In the genomic region with DNA sequence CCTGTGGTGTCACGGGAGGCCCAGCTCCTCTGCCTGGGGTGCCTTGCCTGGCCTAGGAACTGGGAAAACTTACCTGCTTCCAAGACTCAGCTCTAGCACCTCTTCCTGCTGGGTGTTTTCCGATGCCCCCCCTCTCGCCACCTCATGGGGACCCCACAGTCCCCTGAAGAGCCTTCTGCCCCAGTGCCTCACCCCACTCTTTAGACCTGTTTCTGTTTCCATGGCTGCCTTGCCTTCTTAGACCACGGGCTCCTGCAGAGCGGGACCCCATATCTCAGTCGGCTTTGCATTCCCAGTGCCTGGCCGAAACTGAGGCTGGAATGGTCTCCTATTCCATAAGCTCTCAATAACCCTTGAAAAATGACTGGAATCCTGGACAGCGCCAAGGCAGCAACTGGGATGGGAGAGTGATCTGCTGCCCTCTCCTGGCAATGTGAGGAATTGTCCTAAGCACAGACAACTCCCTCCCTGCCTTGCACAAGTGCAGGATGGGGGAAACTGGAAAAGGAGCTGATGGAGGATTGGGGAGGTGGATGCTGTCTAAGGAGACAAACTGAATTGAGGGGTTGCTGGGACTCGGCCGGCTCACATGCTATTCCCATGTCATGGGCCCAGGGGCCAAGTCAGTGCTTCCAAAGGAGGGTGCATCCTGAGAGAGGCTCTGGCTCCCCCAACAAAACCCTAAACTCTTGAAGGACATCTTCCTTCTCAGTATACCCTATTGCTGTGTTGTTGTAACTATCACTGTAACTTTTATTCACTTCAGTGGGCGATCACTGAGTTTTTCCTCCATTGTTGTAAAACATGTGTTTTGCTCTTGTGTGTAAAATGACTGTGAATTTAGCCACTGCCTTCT, we compare ENCODE assay signal across 8 cellular contexts. TPM values are rescaled to one million over a fixed set of nuclear protein-coding genes. Genes with fewer than 3 reads are reported as not detected.
A peak's percentile ranks its signal among the peaks of the same experiment; 100 is the strongest.
DNase-seq lines count a peak whose midpoint lies in the region; ATAC-seq and TF ChIP-seq lines count a peak whose summit lies in the region.

No MANE protein-coding gene starts in this region.

- RAD21 ChIA-PET in HCT116 (lab: Charles Lee; ENCODE audit: low non-redundant PET in 1 of 2, low total read pairs in 2 of 2, uncharacterized antibody in 2 of 2, unreplicated experiment in 2 of 2) = interaction anchor here (1.2 to 1.5 kb wide), 4 partner anchors 126 to 284 kb away, joined by 4 to 11 read pairs (median 6); no protein-coding TSS in a partner anchor

- no peak overlapping the region for H3K4me2 ChIP-seq in HCT116 (ENCODE audit: low read length)

- H3K27me3 ChIP-seq in CD8-positive, alpha-beta T cell (ENCODE audit: insufficient read depth, low read length) = no peaks in the 10 kb centered on the region
- H3K27me3 ChIP-seq in HCT116 (ENCODE audit: insufficient read depth, low read length) = no peaks in the 10 kb centered on the region

- H3K36me3 ChIP-seq in CD8-positive, alpha-beta T cell (ENCODE audit: insufficient read depth, low read length) = no peaks in the 10 kb centered on the region
- H3K36me3 ChIP-seq in HCT116 (ENCODE audit: control insufficient read depth in 1 of 2, insufficient read depth in 2 of 2, low read length in 2 of 2) = peaks cover 8 to 12% of the 10 kb centered on the region in 2 experiments; a peak in 3 of 4 replicates
- H3K36me3 ChIP-seq in mucosa of descending colon (ENCODE audit: low read depth) = no peaks in the 10 kb centered on the region

- peak in 5 of 7 experiments; percentile 25 to 63 (median 44) for DNase-seq in CD8-positive, alpha-beta T cell
- DNase-seq in HCT116 (ENCODE audit: low read depth, low spot score) (peak; percentile 45), NCI-H526 treated with DMSO at 0.1 percent for 48 hours (lab: John Stamatoyannopoulos, UW) (peak; percentile 17), epithelial cell of proximal tubule (ENCODE audit: low read depth) (peak; percentile 4), mucosa of descending colon (peak in 2 of 3 donors; percentile 42 to 68), substantia nigra (lab: John Stamatoyannopoulos, UW) (peak in 38 of 49 donors; percentile 11 to 71 (median 50))
- peak; percentile 61 for DNase-seq in activated CD8-positive, alpha-beta memory T cell treated with anti-CD3 and anti-CD28 coated beads, Interleukin-2, amount 10 ng/mL, durations not matched to agents 7 days and 5 days

- H4K20me1 ChIP-seq in HCT116 (ENCODE audit: insufficient read depth) = no peaks in the 10 kb centered on the region

- H2AFZ ChIP-seq in HCT116 (ENCODE audit: low read depth, low read length, poor library complexity, severe bottlenecking) = no peak overlapping the region

- no peak overlapping the region for H3K9ac ChIP-seq in HCT116 (ENCODE audit: low read length)

- no peaks in the 10 kb centered on the region for H3K9me3 ChIP-seq in CD8-positive, alpha-beta T cell (ENCODE audit: low read length)
- H3K9me3 ChIP-seq in HCT116 (ENCODE audit: control insufficient read depth in 1 of 2, insufficient read depth in 1 of 2, low read depth in 1 of 2, low read length in 2 of 2) (no peaks in the 10 kb centered on the region), mucosa of descending colon (no peaks in the 10 kb centered on the region)

- no peak for TF ChIP-seq POLR2A in HCT116 (IDR thresholded peaks at IDR 0.05; ENCODE audit: borderline replicate concordance, extremely low read depth, insufficient read depth, insufficient read length)

- TF ChIP-seq CTCF in CD8-positive, alpha-beta T cell (IDR thresholded peaks at IDR 0.05) = peak; percentile 96
- peak; percentile 53 to 96 (median 94); a peak in 5 of 6 replicates for TF ChIP-seq CTCF in HCT116 (IDR thresholded peaks at IDR 0.05 in 2 of 3, conservative IDR thresholded peaks at IDR 0.05 in 1 of 3; ENCODE audit: borderline replicate concordance in 1 of 3, insufficient read depth in 1 of 3, low read depth in 2 of 3, low read length in 2 of 3)
- TF ChIP-seq CTCF in epithelial cell of proximal tubule (conservative IDR thresholded peaks at IDR 0.05; ENCODE audit: low read depth, low read length) = peak; percentile 98
- peak; percentile 74 for TF ChIP-seq CTCF in mucosa of descending colon (IDR thresholded peaks at IDR 0.05)

- ATAC-seq in CD8-positive, alpha-beta T cell = peak; percentile 62
- ATAC-seq in HCT116 (peak; percentile 95), mucosa of descending colon (peak; percentile 85), GM19397 (IDR thresholded peaks at IDR 0.05; ENCODE audit: unreplicated experiment) (no peak)
- peak; percentile 63 for ATAC-seq in activated CD8-positive, alpha-beta memory T cell treated with anti-CD3 and anti-CD28 coated beads, Interleukin-2, amount 10 ng/mL, durations not matched to agents 7 days and 5 days

- TF ChIP-seq RAD21 in HCT116 (IDR thresholded peaks at IDR 0.05; ENCODE audit: low read depth) = peak; percentile 64

- no TSS peak for BruUV-seq in HCT116 (replicated peaks; lab: Mats Ljungman, UMichigan)

- POLR2A ChIA-PET in CD8-positive, alpha-beta T cell (lab: Charles Lee) = interaction anchor here (0.7 kb wide), 1 partner anchor 174 kb away, joined by 3 read pairs; no protein-coding TSS in a partner anchor
- POLR2A ChIA-PET in HCT116 (lab: Charles Lee) = interaction anchor here (1.3 kb wide), 1 partner anchor 140 kb away, joined by 3 read pairs; no protein-coding TSS in a partner anchor

- H3K27ac Mint-ChIP-seq in CD8-positive, alpha-beta T cell = no peak overlapping the region
- H3K27ac Mint-ChIP-seq in activated CD8-positive, alpha-beta memory T cell treated with anti-CD3 and anti-CD28 coated beads, Interleukin-2, amount 10 ng/mL, durations not matched to agents 7 days and 5 days = no peak overlapping the region

- no peaks in the 10 kb centered on the region for H3K9me3 Mint-ChIP-seq in CD8-positive, alpha-beta T cell
- H3K9me3 Mint-ChIP-seq in activated CD8-positive, alpha-beta memory T cell treated with anti-CD3 and anti-CD28 coated beads, Interleukin-2, amount 10 ng/mL, durations not matched to agents 7 days and 5 days (ENCODE audit: low read depth) = no peaks in the 10 kb centered on the region

- H3K4me1 ChIP-seq in CD8-positive, alpha-beta T cell (ENCODE audit: insufficient read depth, low read length) = peaks cover 3% of the 10 kb centered on the region
- no peaks in the 10 kb centered on the region for H3K4me1 ChIP-seq in HCT116 (ENCODE audit: control insufficient read depth in 1 of 2, insufficient read depth in 2 of 2, low read length in 2 of 2)
- H3K4me1 ChIP-seq in mucosa of descending colon (ENCODE audit: low read depth) = no peaks in the 10 kb centered on the region

- H3K36me3 Mint-ChIP-seq in CD8-positive, alpha-beta T cell = no peaks in the 10 kb centered on the region
- H3K36me3 Mint-ChIP-seq in activated CD8-positive, alpha-beta memory T cell treated with anti-CD3 and anti-CD28 coated beads, Interleukin-2, amount 10 ng/mL, durations not matched to agents 7 days and 5 days = no peaks in the 10 kb centered on the region

- H3K4me1 Mint-ChIP-seq in CD8-positive, alpha-beta T cell (ENCODE audit: low read depth) = peaks cover 4% of the 10 kb centered on the region
- H3K4me1 Mint-ChIP-seq in activated CD8-positive, alpha-beta memory T cell treated with anti-CD3 and anti-CD28 coated beads, Interleukin-2, amount 10 ng/mL, durations not matched to agents 7 days and 5 days = no peaks in the 10 kb centered on the region

- no peak overlapping the region for H3K27ac ChIP-seq in CD8-positive, alpha-beta T cell (ENCODE audit: low read depth, low read length)
- H3K27ac ChIP-seq in HCT116 (ENCODE audit: low read depth, low read length) = no peak overlapping the region
- H3K27ac ChIP-seq in substantia nigra (ENCODE audit: low read depth, low read length, poor library complexity, severe bottlenecking) = no peak overlapping the region

- no peak overlapping the region for H3K4me3 ChIP-seq in CD8-positive, alpha-beta T cell (ENCODE audit: low read depth, low read length)
- H3K4me3 ChIP-seq in HCT116 (replicated peaks in 1 of 2; ENCODE audit: low read depth in 1 of 2, low read length in 2 of 2) (no peak overlapping the region), epithelial cell of proximal tubule (ENCODE audit: low read depth, low read length) (no peak overlapping the region), mucosa of descending colon (no peak overlapping the region)

- H3K79me2 ChIP-seq in HCT116 (ENCODE audit: insufficient read depth, low read length) = no peaks in the 10 kb centered on the region

- H3K4me3 Mint-ChIP-seq in CD8-positive, alpha-beta T cell = no peak overlapping the region
- H3K4me3 Mint-ChIP-seq in activated CD8-positive, alpha-beta memory T cell treated with anti-CD3 and anti-CD28 coated beads, Interleukin-2, amount 10 ng/mL, durations not matched to agents 7 days and 5 days = no peak overlapping the region

- H3K9me2 ChIP-seq in HCT116 (ENCODE audit: insufficient read depth) = no peaks in the 10 kb centered on the region

- intact Hi-C loops in CD8-positive, alpha-beta T cell (cut with DNase I, micrococcal nuclease) = loop anchor here in 1 of 2 experiments (1.0 kb wide), 1 partner anchor 141 kb away; no protein-coding TSS in a partner anchor
- intact Hi-C loops in HCT116 (cut with micrococcal nuclease) = loop anchor here (1.0 kb wide), 1 partner anchor 141 kb away; no protein-coding TSS in a partner anchor
- intact Hi-C loops in mucosa of descending colon (cut with DNase I, micrococcal nuclease) = no loop called here

- H3K27me3 Mint-ChIP-seq in CD8-positive, alpha-beta T cell (ENCODE audit: low read depth) = peaks cover 7% of the 10 kb centered on the region
- H3K27me3 Mint-ChIP-seq in activated CD8-positive, alpha-beta memory T cell treated with anti-CD3 and anti-CD28 coated beads, Interleukin-2, amount 10 ng/mL, durations not matched to agents 7 days and 5 days = peaks cover 10% of the 10 kb centered on the region

- CTCF ChIA-PET in CD8-positive, alpha-beta T cell (lab: Charles Lee) = interaction anchor here (0.6 to 2.9 kb wide), 26 partner anchors 8 to 490 kb away, joined by 3 to 24 read pairs (median 4); no protein-coding TSS in a partner anchor
- CTCF ChIA-PET in HCT116 (lab: Charles Lee) = interaction anchor here (0.6 to 2.6 kb wide), 23 partner anchors 9 to 443 kb away, joined by 3 to 63 read pairs (median 4); no protein-coding TSS in a partner anchor
- CTCF ChIA-PET in activated CD8-positive, alpha-beta memory T cell treated with anti-CD3 and anti-CD28 coated beads, Interleukin-2, amount 10 ng/mL, durations not matched to agents 7 days and 5 days (lab: Charles Lee) = interaction anchor here (0.7 to 2.2 kb wide), 9 partner anchors 10 to 443 kb away, joined by 3 to 21 read pairs (median 4); no protein-coding TSS in a partner anchor

RNA-seq across cellular contexts. Expression of a gene that starts 26.6 kb away (rescaled TPM):
- total RNA-seq in CD8-positive, alpha-beta T cell = 10 to 100 TPM; 20.4 to 24.7 TPM
- total RNA-seq in HCT116 (2021; ENCODE audit: unreplicated experiment) = 17.3 TPM
- 8.5 and 10.5 TPM in 2 replicates for polyA plus RNA-seq in HCT116 (2012)
- 10 to 100 TPM; 22.5 to 25.1 TPM for total RNA-seq in activated CD8-positive, alpha-beta memory T cell treated with anti-CD3 and anti-CD28 coated beads, Interleukin-2, amount 10 ng/mL, durations not matched to agents 7 days and 5 days
- 9.2 and 10.4 TPM in 2 replicates for total RNA-seq in epithelial cell of proximal tubule
- 10 to 100 TPM; 15.4 to 21.5 (median 21.1) TPM for total RNA-seq in mucosa of descending colon

RNA-seq across cellular contexts. Expression of a gene that starts 50.2 kb away (rescaled TPM):
- total RNA-seq in CD8-positive, alpha-beta T cell = under 1 TPM in 1 of 2 experiments, not detected in 1; 0.16 TPM
- not detected for total RNA-seq in HCT116 (2021; ENCODE audit: unreplicated experiment)
- not detected in 2 replicates for polyA plus RNA-seq in HCT116 (2012)
- total RNA-seq in activated CD8-positive, alpha-beta memory T cell treated with anti-CD3 and anti-CD28 coated beads, Interleukin-2, amount 10 ng/mL, durations not matched to agents 7 days and 5 days = not detected
- total RNA-seq in epithelial cell of proximal tubule = not detected in 2 replicates
- not detected for total RNA-seq in mucosa of descending colon

Comparison
In these comparisons a context has a peak if more than half of its experiments do, and no peak if none do; other contexts are left out.
1. DNase-seq: peak in every context shown above with its lines; median percentile 61 in activated CD8-positive, alpha-beta memory T cell treated with anti-CD3 and anti-CD28 coated beads, Interleukin-2, amount 10 ng/mL, durations not matched to agents 7 days and 5 days; 55 in mucosa of descending colon; 50 in substantia nigra; 45 in HCT116; 44 in CD8-positive, alpha-beta T cell; 17 in NCI-H526 treated with DMSO at 0.1 percent for 48 hours; 4 in epithelial cell of proximal tubule.